Comparison of ENCODE assay signal across 22 cellular contexts in genomic region chr13:31246918-31247317, GRCh38.
"Had no signal": no experiment of that assay in that cellular context is flagged by ENCODE, and none has a peak within 500 bp of the region (broad histone marks: within the 10 kb centered on the region; RNA-seq: fewer than 3 reads in every experiment).

No MANE protein-coding gene starts in this region.

- H3K27ac ChIP-seq: hepatocyte, lower lobe of right lung, ovary, right atrium auricular region, right lobe of liver, tibial nerve, vagina had no signal

- H3K79me2 ChIP-seq: hepatocyte had no signal

- H3K4me2 ChIP-seq: hepatocyte, smooth muscle cell had no signal

- H3K27me3 ChIP-seq: hepatocyte, ovary, right atrium auricular region, right lobe of liver, tibial nerve, vagina had no signal

- H3K4me1 ChIP-seq: lower lobe of right lung, right lobe of liver, tibial nerve had no signal

- H2AFZ ChIP-seq: hepatocyte had no signal

- ATAC-seq: left lobe of liver; lower lobe of right lung; natural killer cell; right lobe of liver; stimulated activated memory B cell treated with anti-CD40 and anti-IgM and Interleukin-4, amounts not matched to agents 10 μg/mL and 1 μg/mL and 100 μg/mL, for 72 hours; stimulated activated naive CD8-positive, alpha-beta T cell treated with anti-CD3 and anti-CD28 coated beads, Interleukin-15, amount 100 ng/mL, for 72 hours had no signal

- H3K4me3 ChIP-seq: hepatocyte, lower lobe of right lung, ovary, right atrium auricular region, right lobe of liver, smooth muscle cell, tibial nerve, vagina had no signal

- DNase-seq: islet precursor cell; lower lobe of right lung; mammary epithelial cell; mesenchymal stem cell; naive B cell; natural killer cell; ovary; right lobe of liver; stimulated activated CD4-positive, alpha-beta T cell treated with anti-CD3 and anti-CD28 coated beads, Interleukin-1b, Interleukin-23, amount 100 ng/mL, for 48 hours; stimulated activated CD4-positive, alpha-beta T cell treated with anti-CD3 and anti-CD28 coated beads, Interleukin-2, amount 100 ng/mL, for 48 hours; stimulated activated CD4-positive, alpha-beta T cell treated with anti-CD3 and anti-CD28 coated beads, Interleukin-4, amount 100 ng/mL, for 4 hours; stimulated activated CD8-positive, alpha-beta memory T cell treated with anti-CD3 and anti-CD28 coated beads, Interleukin-4, amount 100 ng/mL, for 48 hours; stimulated activated naive CD4-positive, alpha-beta T cell treated with Interleukin-2 at 50 U/mL for 16 hours; stimulated activated naive CD8-positive, alpha-beta T cell treated with anti-CD3 and anti-CD28 coated beads, Interleukin-15, amount 100 ng/mL, for 72 hours; substantia nigra had no signal

- H3K9me3 ChIP-seq: lower lobe of right lung, ovary, right atrium auricular region, right lobe of liver, tibial nerve, vagina had no signal

- H3K36me3 ChIP-seq: lower lobe of right lung, ovary, right lobe of liver, vagina had no signal
